21 cellular contexts compared by ENCODE assay signal in the genomic region with DNA sequence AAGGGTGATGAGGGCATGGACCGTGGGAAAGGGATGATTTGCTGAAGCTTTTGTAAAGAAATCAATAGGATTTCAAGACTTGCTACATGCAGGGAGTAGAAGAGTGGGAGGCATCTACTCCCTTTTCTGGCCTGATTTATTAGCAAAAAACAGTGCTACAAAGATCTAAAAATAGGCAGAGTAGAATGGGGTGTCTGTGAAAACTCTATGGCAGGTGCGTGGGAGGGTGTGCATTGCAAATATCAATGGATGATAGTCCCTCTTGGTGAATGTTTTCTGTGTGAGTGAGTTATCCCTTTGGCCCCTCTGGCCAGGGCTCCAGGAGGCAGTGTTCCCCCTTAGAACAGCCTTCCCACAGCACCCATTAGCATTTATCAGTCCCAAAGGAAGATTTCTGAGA.
DNase-seq lines count a peak whose midpoint lies in the region; TF ChIP-seq lines count a peak whose summit lies in the region.
"Had no signal": no experiment of that assay in that cellular context is flagged by ENCODE, and none has a peak within 500 bp of the region (broad histone marks: within the 10 kb centered on the region; RNA-seq: fewer than 3 reads in every experiment).

No MANE protein-coding gene starts in this region.

- H3K27ac ChIP-seq in coronary artery = peak overlapping the region in 1 of 2 donors; percentile 72
- no peak overlapping the region for H3K27ac ChIP-seq in neural progenitor cell
- H3K27ac ChIP-seq in uterus = peak overlapping the region in 1 of 2 donors; percentile 71
- H3K27ac ChIP-seq: neutrophil, VCaP had no signal

- H3K27me3 ChIP-seq in neural progenitor cell (no peaks in the 10 kb centered on the region), uterus (no peaks in the 10 kb centered on the region)
- H3K27me3 ChIP-seq: esophagus muscularis mucosa, right lobe of liver had no signal

- H3K27me3 Mint-ChIP-seq in activated CD4-positive, alpha-beta T cell treated with anti-CD3 and anti-CD28 coated beads, Interleukin-2, amount 10 ng/mL, durations not matched to agents 7 days and 5 days = peaks cover 12% of the 10 kb centered on the region
- H3K27me3 Mint-ChIP-seq in neural progenitor cell (ENCODE audit: insufficient read depth, low read depth) = peaks cover 6% of the 10 kb centered on the region

- H3K9me3 Mint-ChIP-seq in activated CD4-positive, alpha-beta T cell treated with anti-CD3 and anti-CD28 coated beads, Interleukin-2, amount 10 ng/mL, durations not matched to agents 7 days and 5 days = no peaks in the 10 kb centered on the region
- H3K9me3 Mint-ChIP-seq in neural progenitor cell = no peaks in the 10 kb centered on the region
- H3K9me3 Mint-ChIP-seq: CD4-positive, alpha-beta memory T cell; GM23338 had no signal

- no peak overlapping the region for H2AFZ ChIP-seq in neural progenitor cell (replicated peaks)
- H2AFZ ChIP-seq: GM23338 had no signal

- CTCF ChIA-PET in activated CD4-positive, alpha-beta T cell treated with anti-CD3 and anti-CD28 coated beads, Interleukin-2, amount 10 ng/mL, durations not matched to agents 7 days and 5 days (lab: Charles Lee) = interaction anchor here (2.0 kb wide), 1 partner anchor 9 kb away, joined by 6 read pairs; no protein-coding TSS in a partner anchor

- H3K9ac ChIP-seq in neural progenitor cell = no peak overlapping the region

- H4K20me1 ChIP-seq in neural progenitor cell (ENCODE audit: low read depth) = peaks cover 4% of the 10 kb centered on the region

- intact Hi-C loops in uterus (cut with DNase I; ENCODE audit: low total_unique reads) = no loop called here

- peaks cover 26% of the 10 kb centered on the region for H3K36me3 ChIP-seq in neural progenitor cell
- H3K36me3 ChIP-seq in uterus = no peaks in the 10 kb centered on the region
- H3K36me3 ChIP-seq: esophagus muscularis mucosa, neutrophil had no signal

- TF ChIP-seq CTCF in coronary artery (IDR thresholded peaks at IDR 0.05) (no peak), neural progenitor cell (IDR thresholded peaks at IDR 0.05) (no peak), uterus (IDR thresholded peaks at IDR 0.05) (no peak)

- no peaks in the 10 kb centered on the region for H3K79me2 ChIP-seq in neural progenitor cell (ENCODE audit: low read depth)

- POLR2A ChIA-PET in activated CD4-positive, alpha-beta T cell treated with anti-CD3 and anti-CD28 coated beads, Interleukin-2, amount 10 ng/mL, durations not matched to agents 7 days and 5 days (lab: Charles Lee) = no interaction called here

- TF ChIP-seq POLR2A in uterus (IDR thresholded peaks at IDR 0.05) (no peak), erythroblast (IDR thresholded peaks at IDR 0.05; ENCODE audit: low read length) (no peak)

- peaks cover 19% of the 10 kb centered on the region for H3K4me1 Mint-ChIP-seq in activated CD4-positive, alpha-beta T cell treated with anti-CD3 and anti-CD28 coated beads, Interleukin-2, amount 10 ng/mL, durations not matched to agents 7 days and 5 days
- peaks cover 31% of the 10 kb centered on the region for H3K4me1 Mint-ChIP-seq in neural progenitor cell

- peaks cover 7% of the 10 kb centered on the region for H3K4me1 ChIP-seq in neural progenitor cell
- H3K4me1 ChIP-seq in uterus = no peaks in the 10 kb centered on the region

- H3F3A ChIP-seq in neural progenitor cell (ENCODE audit: low read depth) = no peaks in the 10 kb centered on the region

- H3K9me3 ChIP-seq in neural progenitor cell (ENCODE audit: low read depth) (no peaks in the 10 kb centered on the region), uterus (no peaks in the 10 kb centered on the region)
- H3K9me3 ChIP-seq: esophagus muscularis mucosa, neutrophil, right lobe of liver had no signal

- H3K27ac Mint-ChIP-seq in activated CD4-positive, alpha-beta T cell treated with anti-CD3 and anti-CD28 coated beads, Interleukin-2, amount 10 ng/mL, durations not matched to agents 7 days and 5 days = peak overlapping the region; percentile 46
- peak overlapping the region; percentile 90 for H3K27ac Mint-ChIP-seq in neural progenitor cell
- H3K27ac Mint-ChIP-seq: GM23338 had no signal

- no peaks in the 10 kb centered on the region for H3K36me3 Mint-ChIP-seq in activated CD4-positive, alpha-beta T cell treated with anti-CD3 and anti-CD28 coated beads, Interleukin-2, amount 10 ng/mL, durations not matched to agents 7 days and 5 days (ENCODE audit: low read depth)
- H3K36me3 Mint-ChIP-seq in neural progenitor cell = peaks cover 10% of the 10 kb centered on the region
- H3K36me3 Mint-ChIP-seq: CD4-positive, alpha-beta memory T cell had no signal

- H3K4me2 ChIP-seq in neural progenitor cell = no peak overlapping the region
- H3K4me2 ChIP-seq: GM23338 had no signal

- H3K4me3 ChIP-seq in coronary artery = peak overlapping the region; percentile 68
- H3K4me3 ChIP-seq in neural progenitor cell = no peak overlapping the region
- H3K4me3 ChIP-seq in uterus = peak overlapping the region in 1 of 2 donors; percentile 17
- H3K4me3 ChIP-seq: GM23338, K562, right lobe of liver had no signal

- no peak overlapping the region for H3K4me3 Mint-ChIP-seq in activated CD4-positive, alpha-beta T cell treated with anti-CD3 and anti-CD28 coated beads, Interleukin-2, amount 10 ng/mL, durations not matched to agents 7 days and 5 days
- no peak overlapping the region for H3K4me3 Mint-ChIP-seq in neural progenitor cell
- H3K4me3 Mint-ChIP-seq: GM23338 had no signal

- DNase-seq in activated CD4-positive, alpha-beta T cell treated with anti-CD3 and anti-CD28 coated beads, Interleukin-2, amount 10 ng/mL, durations not matched to agents 7 days and 5 days = no peak
- no peak for DNase-seq in activated CD4-positive, alpha-beta T cell treated with anti-CD3 and anti-CD28 coated beads, Interleukin-2, amount 50 U/mL, for 4 hours
- DNase-seq in coronary artery (ENCODE audit: low spot score) (no peak), neural progenitor cell (ENCODE audit: low spot score) (no peak), uterus (peak; percentile 67 to 80), HUDEP-2 (lab: John Stamatoyannopoulos, UW; ENCODE audit: unreplicated experiment in 76 of 76) (no peak), GM19238 (ENCODE audit: insufficient read length, low spot score) (no peak), erythroblast (lab: John Stamatoyannopoulos, UW) (no peak)
- DNase-seq: 8988T; activated effector memory CD4-positive, alpha-beta T cell treated with anti-CD3 and anti-CD28 coated beads, Interleukin-2, amount 50 U/mL, for 16 hours; CD4-positive, alpha-beta memory T cell; islet precursor cell; NCI-H1417; stimulated activated CD4-positive, alpha-beta T cell treated with anti-CD3 and anti-CD28 coated beads, Interleukin-4, amount 100 ng/mL, for 1 hour; stimulated activated CD8-positive, alpha-beta memory T cell treated with anti-CD3 and anti-CD28 coated beads, Interleukin-4, amount 100 ng/mL, for 48 hours had no signal

Comparison
In these comparisons a context has a peak if more than half of its experiments do, and no peak if none do; other contexts are left out.
1. DNase-seq: peak in uterus (2 of 2); none in activated CD4-positive, alpha-beta T cell treated with anti-CD3 and anti-CD28 coated beads, Interleukin-2, amount 10 ng/mL, durations not matched to agents 7 days and 5 days (single experiment), activated CD4-positive, alpha-beta T cell treated with anti-CD3 and anti-CD28 coated beads, Interleukin-2, amount 50 U/mL, for 4 hours (0 of 2), coronary artery (single experiment), neural progenitor cell (single experiment), HUDEP-2 (0 of 76), GM19238 (single experiment) and erythroblast (0 of 2).